15 cellular contexts compared by ENCODE assay signal in the genomic region with DNA sequence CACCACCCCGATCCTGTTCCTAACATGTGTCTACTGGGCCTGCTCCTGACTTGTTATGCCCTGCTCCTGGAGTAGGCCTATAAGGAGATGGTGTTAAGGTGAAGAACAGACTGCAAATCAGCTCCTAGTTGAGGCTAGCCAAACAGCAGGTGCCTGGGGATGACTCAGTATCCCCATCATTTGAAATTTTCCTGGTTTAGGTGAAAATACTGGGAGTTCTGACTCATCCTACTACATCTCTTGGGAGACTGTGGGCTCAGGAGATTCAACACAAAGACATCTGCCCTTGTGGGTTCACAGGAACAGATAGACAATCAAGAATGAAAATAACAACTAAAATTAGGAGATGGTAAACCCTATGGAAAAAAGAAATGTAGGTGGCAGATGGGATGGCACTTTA. TPM values are rescaled to one million over a fixed set of nuclear protein-coding genes. Genes with fewer than 3 reads are reported as not detected.
DNase-seq lines count a peak whose midpoint lies in the region; ATAC-seq and TF ChIP-seq lines count a peak whose summit lies in the region.
"Had no signal": no experiment of that assay in that cellular context is flagged by ENCODE, and none has a peak within 500 bp of the region (broad histone marks: within the 10 kb centered on the region; RNA-seq: fewer than 3 reads in every experiment).

No MANE protein-coding gene starts in this region.

- H3K9me3 ChIP-seq in mammary epithelial cell (replicated peaks; ENCODE audit: insufficient read depth, low read length) (no peaks in the 10 kb centered on the region), breast epithelium (no peaks in the 10 kb centered on the region), SU-DHL-6 (ENCODE audit: insufficient read depth, low read length) (no peaks in the 10 kb centered on the region), lower lobe of right lung (no peaks in the 10 kb centered on the region)
- H3K9me3 ChIP-seq: colonic mucosa had no signal

- TF ChIP-seq CTCF in mammary epithelial cell (conservative IDR thresholded peaks at IDR 0.05 in 1 of 2, IDR thresholded peaks at IDR 0.05 in 1 of 2; ENCODE audit: extremely low read depth in 1 of 2, insufficient read depth in 1 of 2, low read depth in 1 of 2, low read length in 2 of 2): no peak
- TF ChIP-seq CTCF in breast epithelium (IDR thresholded peaks at IDR 0.05): no peak
- no peak for TF ChIP-seq CTCF in SU-DHL-6 (IDR thresholded peaks at IDR 0.05; ENCODE audit: insufficient read depth, low read length, poor library complexity, severe bottlenecking)
- TF ChIP-seq CTCF in fibroblast of villous mesenchyme (IDR thresholded peaks at IDR 0.05; ENCODE audit: insufficient read depth, low read depth, low read length): no peak
- no peak for TF ChIP-seq CTCF in lower lobe of right lung (IDR thresholded peaks at IDR 0.05)

- ATAC-seq in lower lobe of right lung (no peak), GM21526 (IDR thresholded peaks at IDR 0.05; ENCODE audit: low FRiP score, unreplicated experiment) (no peak)

- H3K9me2 ChIP-seq in SU-DHL-6 (replicated peaks; ENCODE audit: insufficient read depth, low read length): no peaks in the 10 kb centered on the region

- H3K27me3 ChIP-seq in mammary epithelial cell (ENCODE audit: insufficient read depth, low read length) (no peaks in the 10 kb centered on the region), breast epithelium (no peaks in the 10 kb centered on the region), SU-DHL-6 (ENCODE audit: low read length) (no peaks in the 10 kb centered on the region), lower lobe of right lung (ENCODE audit: low read depth) (no peaks in the 10 kb centered on the region)
- H3K27me3 ChIP-seq: colonic mucosa had no signal

- H3K36me3 ChIP-seq in mammary epithelial cell (ENCODE audit: insufficient read depth, low read length) (peaks cover 2% of the 10 kb centered on the region), breast epithelium (no peaks in the 10 kb centered on the region), SU-DHL-6 (ENCODE audit: low read length) (no peaks in the 10 kb centered on the region), lower lobe of right lung (no peaks in the 10 kb centered on the region)
- H3K36me3 ChIP-seq: colonic mucosa had no signal

- no peak for TF ChIP-seq POLR2A in breast epithelium (IDR thresholded peaks at IDR 0.05)

- 88% methylated on average over 1 of the region's 1 CpG for WGBS in mammary epithelial cell (ENCODE audit: low coverage, missing lambda C conversion rate)

- BruUV-seq in mammary epithelial cell (replicated peaks; lab: Mats Ljungman, UMichigan): no TSS peak

- DNase-seq in mammary epithelial cell (peak; percentile 27), breast epithelium (ENCODE audit: low spot score in 2 of 2) (no peak), fibroblast of villous mesenchyme (ENCODE audit: low read depth) (peak; percentile 67), NCI-H1417 treated with DMSO at 0.1 percent for 48 hours (lab: John Stamatoyannopoulos, UW) (no peak), lower lobe of right lung (no peak)
- no peak for DNase-seq in central memory CD4-positive, alpha-beta T cell
- DNase-seq: C1 segment of cervical spinal cord, colonic mucosa, foreskin melanocyte, kidney, NCI-H1105, NCI-H510A treated with DMSO at 0.1 percent for 48 hours, SIG-M5 had no signal

- CTCF ChIA-PET in mammary epithelial cell (lab: Charles Lee; ENCODE audit: low non-redundant PET): no interaction called here

- H3K9ac ChIP-seq in mammary epithelial cell (ENCODE audit: insufficient read depth, low read length) (no peak overlapping the region), SU-DHL-6 (ENCODE audit: low read length) (no peak overlapping the region)

- dilution Hi-C loops in mammary epithelial cell (cut with HindIII; ENCODE audit: low sequenced_read_pairs): loop anchor here (5.0 kb wide), 1 partner anchor 36 kb away; no protein-coding TSS in a partner anchor

- intact Hi-C loops in mammary epithelial cell (cut with micrococcal nuclease) (no loop called here), breast epithelium (cut with DNase I; ENCODE audit: low total_unique reads) (no loop called here), lower lobe of right lung (cut with DNase I) (no loop called here)

- H3F3A ChIP-seq in SU-DHL-6 (ENCODE audit: insufficient read depth): peaks cover 48% of the 10 kb centered on the region

- H3K27ac ChIP-seq in mammary epithelial cell (ENCODE audit: insufficient read depth, low read depth, low read length): no peak overlapping the region
- no peak overlapping the region for H3K27ac ChIP-seq in breast epithelium
- H3K27ac ChIP-seq in SU-DHL-6 (ENCODE audit: low read depth, low read length): peak overlapping the region; percentile 54; the same call in 1 of the 2 replicates
- no peak overlapping the region for H3K27ac ChIP-seq in lower lobe of right lung
- H3K27ac ChIP-seq: colonic mucosa had no signal

- peaks cover 37% of the 10 kb centered on the region for H4K20me1 ChIP-seq in mammary epithelial cell (ENCODE audit: insufficient read depth, low read length)
- H4K20me1 ChIP-seq in SU-DHL-6 (ENCODE audit: low read depth, low read length): peaks cover 30% of the 10 kb centered on the region; the same call in 1 of the 2 replicates

- no peak overlapping the region for H3K4me2 ChIP-seq in mammary epithelial cell (ENCODE audit: insufficient read depth, low read depth, low read length)
- peak overlapping the region; percentile 69 for H3K4me2 ChIP-seq in SU-DHL-6 (ENCODE audit: low read depth, low read length, poor library complexity, severe bottlenecking)

- peaks cover 50% of the 10 kb centered on the region for H3K4me1 ChIP-seq in mammary epithelial cell (ENCODE audit: insufficient read depth, low read length)
- H3K4me1 ChIP-seq in breast epithelium: peaks cover 22 to 35% of the 10 kb centered on the region in 2 donors
- H3K4me1 ChIP-seq in lower lobe of right lung: peaks cover 98% of the 10 kb centered on the region

- H2AFZ ChIP-seq in mammary epithelial cell (ENCODE audit: low read depth, low read length) (no peak overlapping the region), SU-DHL-6 (ENCODE audit: low read depth, low read length, severe bottlenecking) (no peak overlapping the region)

- H3K79me2 ChIP-seq in mammary epithelial cell (ENCODE audit: insufficient read depth, low read length) (peaks cover 97% of the 10 kb centered on the region), SU-DHL-6 (ENCODE audit: insufficient read depth, low read length) (peaks cover 98% of the 10 kb centered on the region)

- in situ Hi-C loops in mammary epithelial cell (cut with MboI; ENCODE audit: low sequenced_read_pairs in 2 of 2): no loop called here

- H3K4me3 ChIP-seq in mammary epithelial cell (replicated peaks in 1 of 3; ENCODE audit: insufficient read depth in 1 of 3, low read depth in 2 of 3, low read length in 3 of 3) (no peak overlapping the region), breast epithelium (no peak overlapping the region), SU-DHL-6 (ENCODE audit: insufficient read depth, low read length, poor library complexity, severe bottlenecking) (no peak overlapping the region), fibroblast of villous mesenchyme (ENCODE audit: low read depth, low read length) (no peak overlapping the region), lower lobe of right lung (no peak overlapping the region)
- H3K4me3 ChIP-seq: colonic mucosa had no signal

RNA-seq across cellular contexts. Expression of gene BRD4, which starts 41.2 kb away (rescaled TPM):
- total RNA-seq in mammary epithelial cell (100 to 1,000 TPM in 1 of 2 donors, 10 to 100 TPM in 1; 22.2 to 113 TPM), breast epithelium (10 to 100 TPM; 25.6 to 37.5 (median 33.8) TPM), fibroblast of villous mesenchyme (25.8 and 26.3 TPM in 2 replicates), lower lobe of right lung (104 TPM)
- polyA plus RNA-seq in mammary epithelial cell: 9.9 TPM
- polyA minus RNA-seq in mammary epithelial cell: 166 TPM

RNA-seq across cellular contexts. Expression of gene EPHX3, which starts 58.8 kb away (rescaled TPM):
- total RNA-seq in mammary epithelial cell (under 1 TPM; 0.17 to 0.47 TPM), breast epithelium (under 1 TPM in 1 of 3 donors, not detected in 2; 0.29 TPM), fibroblast of villous mesenchyme (under 0.01 TPM in 2 replicates), lower lobe of right lung (2.3 TPM)
- 0.06 TPM for polyA plus RNA-seq in mammary epithelial cell
- not detected for polyA minus RNA-seq in mammary epithelial cell

Comparison
In these comparisons a context has a peak if more than half of its experiments do, and no peak if none do; other contexts are left out.
1. DNase-seq: peak in mammary epithelial cell (single experiment) and fibroblast of villous mesenchyme (single experiment); none in breast epithelium (0 of 2), central memory CD4-positive, alpha-beta T cell (single experiment), NCI-H1417 treated with DMSO at 0.1 percent for 48 hours (single experiment) and lower lobe of right lung (single experiment).